25 cellular contexts compared by ENCODE assay signal in the genomic region with DNA sequence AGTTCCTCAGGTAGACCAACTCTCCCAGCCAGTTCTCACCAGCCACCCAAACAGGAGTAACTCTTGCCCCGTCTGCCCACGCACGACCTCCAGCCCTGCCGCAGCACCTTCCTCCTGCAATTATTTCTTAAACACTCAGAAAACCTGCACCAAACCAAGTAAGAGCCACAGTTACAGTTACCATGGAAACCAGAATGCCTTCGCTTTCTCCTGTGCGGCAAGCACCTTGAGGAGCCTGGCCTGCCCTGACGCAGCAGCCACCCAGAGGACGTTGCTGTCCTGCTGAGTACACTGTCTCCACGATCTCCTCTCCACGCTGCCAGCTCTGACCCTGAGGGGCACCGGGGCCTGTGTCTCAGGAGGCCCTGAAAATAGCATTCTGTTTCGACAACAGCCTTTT.
"Had no signal": no experiment of that assay in that cellular context is flagged by ENCODE, and none has a peak within 500 bp of the region (broad histone marks: within the 10 kb centered on the region; RNA-seq: fewer than 3 reads in every experiment).

No MANE protein-coding gene starts in this region.

- H3K4me1 Mint-ChIP-seq: activated naive CD4-positive, alpha-beta T cell treated with anti-CD3 and anti-CD28 coated beads, Interleukin-2, amount 50 U/mL, for 24 hours; central memory CD8-positive, alpha-beta T cell had no signal

- H3K4me3 Mint-ChIP-seq: activated CD8-positive, alpha-beta T cell treated with anti-CD3 and anti-CD28 coated beads for 36 hours; activated naive CD4-positive, alpha-beta T cell treated with anti-CD3 and anti-CD28 coated beads, Interleukin-2, amount 50 U/mL, for 24 hours; central memory CD8-positive, alpha-beta T cell had no signal

- H3K4me1 ChIP-seq: Peyer's patch, SJCRH30 had no signal

- H3K9me3 Mint-ChIP-seq: activated CD8-positive, alpha-beta T cell treated with anti-CD3 and anti-CD28 coated beads for 36 hours; activated naive CD4-positive, alpha-beta T cell treated with anti-CD3 and anti-CD28 coated beads, Interleukin-2, amount 50 U/mL, for 24 hours; central memory CD8-positive, alpha-beta T cell had no signal

- ATAC-seq: activated CD4-positive, CD25-positive, alpha-beta regulatory T cell treated with anti-CD3 and anti-CD28 coated beads, Interleukin-2, amount 50 U/mL, for 24 hours; activated CD8-positive, alpha-beta T cell treated with anti-CD3 and anti-CD28 coated beads for 36 hours had no signal

- H3K36me3 ChIP-seq: Peyer's patch, SJCRH30 had no signal

- H3K9ac ChIP-seq: SK-N-SH had no signal

- H3K27ac Mint-ChIP-seq: activated CD8-positive, alpha-beta T cell treated with anti-CD3 and anti-CD28 coated beads for 36 hours; activated naive CD4-positive, alpha-beta T cell treated with anti-CD3 and anti-CD28 coated beads, Interleukin-2, amount 50 U/mL, for 24 hours had no signal

- H3K36me3 Mint-ChIP-seq: activated naive CD4-positive, alpha-beta T cell treated with anti-CD3 and anti-CD28 coated beads, Interleukin-2, amount 50 U/mL, for 24 hours had no signal

- H3K9me3 ChIP-seq: Peyer's patch, SJCRH30, SK-N-SH had no signal

- H3K27ac ChIP-seq: Peyer's patch, RWPE1, SJCRH30, VCaP had no signal

- H3K27me3 Mint-ChIP-seq: activated CD8-positive, alpha-beta T cell treated with anti-CD3 and anti-CD28 coated beads for 36 hours; activated naive CD4-positive, alpha-beta T cell treated with anti-CD3 and anti-CD28 coated beads, Interleukin-2, amount 50 U/mL, for 24 hours had no signal

- H3K27me3 ChIP-seq: Peyer's patch, SJCRH30 had no signal

- H3K4me2 ChIP-seq: SK-N-SH had no signal

- DNase-seq: activated CD4-positive, alpha-beta T cell treated with anti-CD3 and anti-CD28 coated beads for 4 hours; activated CD8-positive, alpha-beta memory T cell treated with anti-CD3 and anti-CD28 coated beads, Interleukin-2, amount 50 U/mL, for 4 hours; activated CD8-positive, alpha-beta T cell treated with anti-CD3 and anti-CD28 coated beads for 36 hours; activated T-cell treated with anti-CD3 and anti-CD28 coated beads, Interleukin-2, amount 50 U/mL, for 1 hour; aorta; Karpas-422; NCI-H1105 treated with DMSO at 0.1 percent for 48 hours; NCI-H1436 treated with DMSO at 0.1 percent for 48 hours; NCI-H187 treated with DMSO at 0.1 percent for 48 hours; NCI-H2081 treated with DMSO at 0.1 percent for 48 hours; NCI-H2171 treated with DMSO at 0.1 percent for 48 hours; NCI-H510A treated with DMSO at 0.1 percent for 48 hours; NCI-H69; NK-92 treated with Interleukin-12 subunit alpha and Interleukin-12 subunit beta, amount 100 ng/mL, for 24 hours; OCI-M1; Peyer's patch; Right ventricle myocardium superior; SJCRH30; SK-N-SH; T-helper 1 cell had no signal

- H3K4me3 ChIP-seq: Peyer's patch, SJCRH30 had no signal
